Comparison of ENCODE assay signal across 8 cellular contexts in the genomic region with DNA sequence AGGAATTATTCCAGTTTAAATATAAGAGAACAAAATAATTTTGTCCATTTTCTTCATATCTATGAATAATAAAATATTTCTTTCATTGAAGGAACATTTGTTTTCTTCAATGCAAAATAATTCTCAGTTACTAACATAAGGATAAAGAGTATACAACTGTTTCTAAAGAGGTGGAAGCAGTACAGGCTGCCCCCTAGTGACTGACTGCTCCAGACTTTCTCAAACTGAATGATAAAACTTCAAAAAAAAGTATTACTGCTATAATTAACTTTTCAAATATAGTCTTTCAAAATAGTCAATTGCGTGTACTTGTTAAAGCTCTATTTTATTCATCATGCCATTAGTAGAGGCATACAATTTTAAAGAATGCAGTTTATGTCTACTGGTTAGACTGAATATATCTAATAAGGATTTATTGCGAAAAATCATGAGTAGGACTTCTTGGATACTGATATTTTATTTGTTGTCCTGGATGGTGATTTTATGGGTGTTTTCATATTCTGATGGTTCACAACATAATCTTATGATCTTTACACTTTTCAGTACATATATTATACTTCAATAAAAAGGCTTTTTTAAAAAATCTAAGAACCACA.
DNase-seq lines count a peak whose midpoint lies in the region; ATAC-seq, FAIRE-seq and TF ChIP-seq lines count a peak whose summit lies in the region.

No MANE protein-coding gene starts in this region.

- no peak overlapping the region for H3K9ac ChIP-seq in kidney (ENCODE audit: low read length in 2 of 2)

- H3K4me1 ChIP-seq in kidney (ENCODE audit: control insufficient read depth in 1 of 2, insufficient read depth in 1 of 2, low read depth in 1 of 2, low read length in 2 of 2): no peaks in the 10 kb centered on the region

- FAIRE-seq in HTR-8/SVneo (lab: Jason Lieb, UNC) (no peak), kidney (lab: Jason Lieb, UNC) (peak; percentile 76)

- no peak overlapping the region for H3K27ac ChIP-seq in kidney (ENCODE audit: low read depth in 2 of 2, low read length in 2 of 2)

- H3K9me3 ChIP-seq in kidney (ENCODE audit: control insufficient read depth in 1 of 2, low read length in 2 of 2): no peaks in the 10 kb centered on the region

- no peak for ATAC-seq in sciatic nerve

- intact Hi-C loops in kidney (cut with DNase I): no loop called here
- intact Hi-C loops in sciatic nerve (cut with DNase I): no loop called here

- H3K36me3 ChIP-seq in kidney (ENCODE audit: control insufficient read depth in 1 of 2, insufficient read depth in 2 of 2, low read length in 2 of 2): no peaks in the 10 kb centered on the region

- DNase-seq in NCI-H510A treated with DMSO at 0.1 percent for 48 hours (lab: John Stamatoyannopoulos, UW): peak; percentile 40
- no peak for DNase-seq in NCI-H510A (lab: John Stamatoyannopoulos, UW)
- DNase-seq in HTR-8/SVneo (ENCODE audit: insufficient read length, low spot score): peak; percentile 18
- DNase-seq in kidney: no peak
- DNase-seq in T-helper 9 cell: no peak
- DNase-seq in sciatic nerve (ENCODE audit: low spot score): no peak
- no peak for DNase-seq in cortex of kidney (lab: John Stamatoyannopoulos, UW)

- H3K4me3 ChIP-seq in WI38 (ENCODE audit: low read depth, low read length): no peak overlapping the region
- H3K4me3 ChIP-seq in kidney (ENCODE audit: low read length in 2 of 2): no peak overlapping the region

- TF ChIP-seq CTCF in WI38 (IDR thresholded peaks at IDR 0.05; ENCODE audit: low read depth, low read length): peak; percentile 75
- TF ChIP-seq CTCF in kidney (IDR thresholded peaks at IDR 0.05; ENCODE audit: borderline replicate concordance, extremely low read depth, insufficient read depth): peak; percentile 30

Comparison
In these comparisons a context has a peak if more than half of its experiments do, and no peak if none do; other contexts are left out.
1. DNase-seq: peak in NCI-H510A treated with DMSO at 0.1 percent for 48 hours (single experiment) and HTR-8/SVneo (single experiment); none in NCI-H510A (single experiment), kidney (single experiment), T-helper 9 cell (single experiment), sciatic nerve (single experiment) and cortex of kidney (single experiment).